ENCODE assay signal across 1 cellular context in genomic region chr19:42078058-42078457, GRCh38.
TF ChIP-seq lines count a peak whose summit lies in the region.

No MANE protein-coding gene starts in this region.

TF ChIP-seq in HEK293, 187 proteins besides CTCF, POLR2A, EP300 and RAD21 (continued from another document and continues in another):
- TF ChIP-seq ZBTB10 (tag by site-specific recombination; IDR thresholded peaks at IDR 0.05) (0 out of 2 replicates have a peak, but pooled peaks have one; percentile 26), ZNF624 (tag by site-specific recombination; IDR thresholded peaks at IDR 0.05) (no peak), ZNF544 (tag by site-specific recombination; IDR thresholded peaks at IDR 0.05) (no peak), BCL6B (tag by site-specific recombination; IDR thresholded peaks at IDR 0.05) (no peak), ZNF600 (tag by site-specific recombination; IDR thresholded peaks at IDR 0.05) (no peak), ZNF629 (tag by site-specific recombination; IDR thresholded peaks at IDR 0.05) (no peak), PRDM4 (tag by site-specific recombination; IDR thresholded peaks at IDR 0.05) (no peak), KLF9 (tag by site-specific recombination; IDR thresholded peaks at IDR 0.05; ENCODE audit: low read depth) (no peak; the same call in 1 of the 2 replicates), MEIS1 (CRISPR knock-in tag; IDR thresholded peaks at IDR 0.05; ENCODE audit: borderline replicate concordance) (no peak), HOXD13 (CRISPR knock-in tag; IDR thresholded peaks at IDR 0.05; ENCODE audit: borderline replicate concordance) (no peak), INSM2 (tag by site-specific recombination; IDR thresholded peaks at IDR 0.05) (no peak), PATZ1 (tag by site-specific recombination; IDR thresholded peaks at IDR 0.05) (no peak), ZSCAN16 (tag by site-specific recombination; IDR thresholded peaks at IDR 0.05) (0 out of 2 replicates have a peak, but pooled peaks have one; percentile 1), ZFP69B (tag by site-specific recombination; IDR thresholded peaks at IDR 0.05) (peak; percentile 88), OVOL3 (tag by site-specific recombination; IDR thresholded peaks at IDR 0.05) (no peak), ZNF239 (tag by site-specific recombination; IDR thresholded peaks at IDR 0.05) (no peak), SP3 (tag by site-specific recombination; IDR thresholded peaks at IDR 0.05) (no peak), ZNF426 (tag by site-specific recombination; IDR thresholded peaks at IDR 0.05) (no peak), ZNF223 (tag by site-specific recombination; IDR thresholded peaks at IDR 0.05) (no peak), ZNF404 (tag by site-specific recombination; IDR thresholded peaks at IDR 0.05) (0 out of 2 replicates have a peak, but pooled peaks have one; percentile 22), ZNF777 (tag by site-specific recombination; IDR thresholded peaks at IDR 0.05; ENCODE audit: borderline replicate concordance) (no peak), ZNF266 (tag by site-specific recombination; IDR thresholded peaks at IDR 0.05; ENCODE audit: low read depth) (no peak), ZNF488 (tag by site-specific recombination; IDR thresholded peaks at IDR 0.05) (no peak), IKZF3 (tag by site-specific recombination; IDR thresholded peaks at IDR 0.05) (no peak), ZBTB17 (tag by site-specific recombination; IDR thresholded peaks at IDR 0.05) (no peak), ZNF140 (tag by site-specific recombination; IDR thresholded peaks at IDR 0.05) (no peak), WT1 (tag by site-specific recombination; IDR thresholded peaks at IDR 0.05) (no peak), ZEB2 (tag by site-specific recombination; IDR thresholded peaks at IDR 0.05) (no peak), ZNF416 (tag by site-specific recombination; IDR thresholded peaks at IDR 0.05) (no peak), ZNF558 (tag by site-specific recombination; IDR thresholded peaks at IDR 0.05) (no peak), OSR2 (tag by site-specific recombination; IDR thresholded peaks at IDR 0.05) (no peak), ZNF184 (tag by site-specific recombination; IDR thresholded peaks at IDR 0.05) (no peak), ZNF302 (tag by site-specific recombination; IDR thresholded peaks at IDR 0.05; ENCODE audit: low read depth) (no peak), RBAK (tag by site-specific recombination; IDR thresholded peaks at IDR 0.05) (no peak), ZNF701 (tag by site-specific recombination; IDR thresholded peaks at IDR 0.05) (no peak), GLI4 (tag by site-specific recombination; IDR thresholded peaks at IDR 0.05) (no peak), ZNF704 (tag by site-specific recombination; IDR thresholded peaks at IDR 0.05) (no peak), HOXC10 (CRISPR knock-in tag; IDR thresholded peaks at IDR 0.05) (no peak), SCRT1 (tag by site-specific recombination; IDR thresholded peaks at IDR 0.05; ENCODE audit: borderline replicate concordance) (0 out of 2 replicates have a peak, but pooled peaks have one; percentile 50), ZXDB (tag by site-specific recombination; IDR thresholded peaks at IDR 0.05) (no peak), ZNF175 (tag by site-specific recombination; IDR thresholded peaks at IDR 0.05) (no peak), ZNF16 (tag by site-specific recombination; IDR thresholded peaks at IDR 0.05; ENCODE audit: low read depth) (no peak), ZNF132 (tag by site-specific recombination; IDR thresholded peaks at IDR 0.05; ENCODE audit: borderline replicate concordance) (no peak), ZNF664 (tag by site-specific recombination; IDR thresholded peaks at IDR 0.05) (no peak), ZNF10 (tag by site-specific recombination; IDR thresholded peaks at IDR 0.05) (no peak), ZNF394 (tag by site-specific recombination; IDR thresholded peaks at IDR 0.05; ENCODE audit: borderline replicate concordance) (no peak), ZNF571 (tag by site-specific recombination; IDR thresholded peaks at IDR 0.05) (no peak), ZNF324 (tag by site-specific recombination; IDR thresholded peaks at IDR 0.05) (no peak), ZNF138 (tag by site-specific recombination; IDR thresholded peaks at IDR 0.05; ENCODE audit: borderline replicate concordance) (no peak), SCRT2 (tag by site-specific recombination; IDR thresholded peaks at IDR 0.05) (peak; percentile 82), ZBTB49 (tag by site-specific recombination; IDR thresholded peaks at IDR 0.05; ENCODE audit: low read depth) (no peak), ZNF2 (tag by site-specific recombination; IDR thresholded peaks at IDR 0.05) (no peak), SP7 (tag by site-specific recombination; IDR thresholded peaks at IDR 0.05) (no peak), YY2 (tag by site-specific recombination; IDR thresholded peaks at IDR 0.05) (no peak; the same call in 1 of the 2 replicates), ZBTB6 (tag by site-specific recombination; IDR thresholded peaks at IDR 0.05) (no peak), FEZF1 (tag by site-specific recombination; IDR thresholded peaks at IDR 0.05) (no peak), REPIN1 (tag by site-specific recombination; IDR thresholded peaks at IDR 0.05; ENCODE audit: low read depth) (no peak), ZNF133 (tag by site-specific recombination; IDR thresholded peaks at IDR 0.05) (no peak), KLF7 (tag by site-specific recombination; IDR thresholded peaks at IDR 0.05; ENCODE audit: borderline replicate concordance) (0 out of 2 replicates have a peak, but pooled peaks have one; percentile 15), ZFHX2 (tag by site-specific recombination; conservative IDR thresholded peaks at IDR 0.05) (peak; percentile 26; the same call in 1 of the 2 replicates)
